1 cellular context compared by ENCODE assay signal in the genomic region with DNA sequence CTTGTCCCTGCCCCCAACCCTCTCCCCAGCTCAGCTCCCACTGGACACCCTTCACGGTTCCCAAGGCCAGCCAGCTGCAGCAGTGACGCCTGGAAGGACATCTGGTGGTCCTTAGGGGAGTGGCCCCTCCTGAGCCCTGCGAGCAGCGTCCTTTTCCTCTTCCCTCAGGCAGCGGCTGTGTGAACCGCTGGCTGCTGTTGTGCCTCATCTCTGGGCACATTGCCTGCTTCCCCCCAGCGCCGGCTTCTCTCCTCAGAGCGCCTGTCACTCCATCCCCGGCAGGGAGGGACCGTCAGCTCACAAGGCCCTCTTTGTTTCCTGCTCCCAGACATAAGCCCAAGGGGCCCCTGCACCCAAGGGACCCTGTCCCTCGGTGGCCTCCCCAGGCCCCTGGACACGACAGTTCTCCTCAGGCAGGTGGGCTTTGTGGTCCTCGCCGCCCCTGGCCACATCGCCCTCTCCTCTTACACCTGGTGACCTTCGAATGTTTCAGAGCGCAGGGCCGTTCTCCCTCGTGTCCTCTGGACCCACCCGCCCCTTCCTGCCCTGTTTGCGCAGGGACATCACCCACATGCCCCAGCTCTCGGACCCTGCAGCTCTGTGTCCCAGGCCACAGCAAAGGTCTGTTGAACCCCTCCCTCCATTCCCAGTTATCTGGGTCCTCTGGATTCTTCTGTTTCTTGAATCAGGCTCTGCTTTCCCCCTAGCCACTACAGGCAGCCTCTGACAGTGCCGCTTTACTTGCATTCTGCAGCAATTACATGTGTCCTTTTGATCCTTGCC.
TF ChIP-seq lines count a peak whose summit lies in the region.

No MANE protein-coding gene starts in this region.

TF ChIP-seq in HepG2, 621 proteins besides CTCF, POLR2A, EP300 and RAD21 (continued from another document):
- TF ChIP-seq SMARCE1 (IDR thresholded peaks at IDR 0.05; ENCODE audit: borderline replicate concordance) = no peak
